ENCODE assay signal across 36 cellular contexts in genomic region chrX:149984411-149984810, GRCh38. TPM values are rescaled to one million over a fixed set of nuclear protein-coding genes. Genes with fewer than 3 reads are reported as not detected.
"Had no signal": no experiment of that assay in that cellular context is flagged by ENCODE, and none has a peak within 500 bp of the region (broad histone marks: within the 10 kb centered on the region; RNA-seq: fewer than 3 reads in every experiment).

No MANE protein-coding gene starts in this region.

- ATAC-seq: left colon; left lung; natural killer cell; right lobe of liver; stimulated activated memory B cell treated with anti-CD40 and anti-IgM and Interleukin-4, amounts not matched to agents 10 μg/mL and 1 μg/mL and 100 μg/mL, for 72 hours; stimulated activated naive CD8-positive, alpha-beta T cell treated with anti-CD3 and anti-CD28 coated beads, Interleukin-15, amount 100 ng/mL, for 72 hours had no signal

- H2AFZ ChIP-seq: neural progenitor cell had no signal

- H3K4me2 ChIP-seq: neural progenitor cell, smooth muscle cell had no signal

- H3K36me3 ChIP-seq: left lung, neural progenitor cell, neutrophil, ovary, right atrium auricular region, right lobe of liver, tibial nerve, uterus had no signal

- DNase-seq: immature natural killer cell; kidney; left colon; left lung; mesendoderm; naive B cell; natural killer cell; nephron progenitor cell; occipital lobe; ovary; right lobe of liver; stimulated activated CD4-positive, alpha-beta T cell treated with anti-CD3 and anti-CD28 coated beads, Interleukin-1b, Interleukin-23, amount 100 ng/mL, for 48 hours; stimulated activated CD4-positive, alpha-beta T cell treated with anti-CD3 and anti-CD28 coated beads, Interleukin-2, amount 100 ng/mL, for 48 hours; stimulated activated CD4-positive, alpha-beta T cell treated with anti-CD3 and anti-CD28 coated beads, Interleukin-4, amount 100 ng/mL, for 4 hours; stimulated activated CD8-positive, alpha-beta memory T cell treated with anti-CD3 and anti-CD28 coated beads, Interleukin-4, amount 100 ng/mL, for 48 hours; stimulated activated naive CD4-positive, alpha-beta T cell treated with Interleukin-2 at 50 U/mL for 16 hours; stimulated activated naive CD8-positive, alpha-beta T cell treated with anti-CD3 and anti-CD28 coated beads, Interleukin-15, amount 100 ng/mL, for 72 hours; substantia nigra; uterus had no signal

- H3K9me3 Mint-ChIP-seq: immature natural killer cell; naive B cell; natural killer cell; stimulated activated memory B cell treated with anti-CD40 and anti-IgM and Interleukin-4, amounts not matched to agents 10 μg/mL and 1 μg/mL and 100 μg/mL, for 72 hours; stimulated activated naive CD8-positive, alpha-beta T cell treated with anti-CD3 and anti-CD28 coated beads, Interleukin-15, amount 100 ng/mL, for 72 hours; type B pancreatic cell had no signal

- H3K27me3 Mint-ChIP-seq: naive B cell; progenitor cell of endocrine pancreas; stimulated activated memory B cell treated with anti-CD40 and anti-IgM and Interleukin-4, amounts not matched to agents 10 μg/mL and 1 μg/mL and 100 μg/mL, for 72 hours; stimulated activated naive CD8-positive, alpha-beta T cell treated with anti-CD3 and anti-CD28 coated beads, Interleukin-15, amount 100 ng/mL, for 72 hours; type B pancreatic cell had no signal

- H3K4me1 ChIP-seq: left lung, neural progenitor cell, right lobe of liver, uterus had no signal

- H3K36me3 Mint-ChIP-seq: naive B cell, natural killer cell, neural progenitor cell, type B pancreatic cell had no signal

- H3K27ac ChIP-seq: left lung, neural progenitor cell, neutrophil, ovary, right atrium auricular region, right lobe of liver, tibial nerve, uterus had no signal

- H3K4me1 Mint-ChIP-seq: immature natural killer cell; natural killer cell; nephron progenitor cell; neural progenitor cell; stimulated activated naive CD8-positive, alpha-beta T cell treated with anti-CD3 and anti-CD28 coated beads, Interleukin-15, amount 100 ng/mL, for 72 hours had no signal

- H3K9ac ChIP-seq: neural progenitor cell had no signal

- H3K27me3 ChIP-seq: left lung, neural progenitor cell, neutrophil, ovary, right atrium auricular region, right lobe of liver, tibial nerve, uterus had no signal

- H3K27ac Mint-ChIP-seq: immature natural killer cell; mesothelial cell of epicardium; natural killer cell; nephron progenitor cell; neural progenitor cell; progenitor cell of endocrine pancreas; stimulated activated memory B cell treated with anti-CD40 and anti-IgM and Interleukin-4, amounts not matched to agents 10 μg/mL and 1 μg/mL and 100 μg/mL, for 72 hours; stimulated activated naive CD8-positive, alpha-beta T cell treated with anti-CD3 and anti-CD28 coated beads, Interleukin-15, amount 100 ng/mL, for 72 hours; type B pancreatic cell had no signal

- H3K4me3 ChIP-seq: left lung, lung, neural progenitor cell, ovary, right atrium auricular region, right lobe of liver, smooth muscle cell, tibial nerve, uterus had no signal

- H3K4me3 Mint-ChIP-seq: immature natural killer cell; mesothelial cell of epicardium; naive B cell; natural killer cell; nephron progenitor cell; neural progenitor cell; stimulated activated memory B cell treated with anti-CD40 and anti-IgM and Interleukin-4, amounts not matched to agents 10 μg/mL and 1 μg/mL and 100 μg/mL, for 72 hours; stimulated activated naive CD8-positive, alpha-beta T cell treated with anti-CD3 and anti-CD28 coated beads, Interleukin-15, amount 100 ng/mL, for 72 hours; type B pancreatic cell had no signal

- H3K9me3 ChIP-seq: left lung, neutrophil, ovary, right atrium auricular region, right lobe of liver, tibial nerve, uterus had no signal

RNA-seq across cellular contexts. Expression of gene HSFX4, which starts 55.0 kb away (rescaled TPM):
- total RNA-seq: kidney, left colon, left lung, lower leg skin, lung, mesothelial cell of epicardium, mononuclear cell, natural killer cell, occipital lobe, ovary, progenitor cell of endocrine pancreas, pulmonary artery endothelial cell, renal cortical epithelial cell, right atrium auricular region, right lobe of liver, skeletal muscle tissue, smooth muscle cell, temporal lobe, tibial nerve, ureter, uterus had no signal
- polyA plus RNA-seq: immature natural killer cell, ovary, smooth muscle cell had no signal
